Comparison of ENCODE assay signal across 9 cellular contexts in genomic region chr18:394997-395383, GRCh38.
DNase-seq lines count a peak whose midpoint lies in the region; ATAC-seq and TF ChIP-seq lines count a peak whose summit lies in the region.
"Had no signal": no experiment of that assay in that cellular context is flagged by ENCODE, and none has a peak within 500 bp of the region (broad histone marks: within the 10 kb centered on the region; RNA-seq: fewer than 3 reads in every experiment).

No MANE protein-coding gene starts in this region.

- H3K36me3 Mint-ChIP-seq in activated CD8-positive, alpha-beta memory T cell treated with anti-CD3 and anti-CD28 coated beads, Interleukin-2, amount 10 ng/mL, durations not matched to agents 7 days and 5 days: no peaks in the 10 kb centered on the region
- H3K36me3 Mint-ChIP-seq in immature natural killer cell: no peaks in the 10 kb centered on the region

- no peaks in the 10 kb centered on the region for H3K9me3 Mint-ChIP-seq in activated CD8-positive, alpha-beta memory T cell treated with anti-CD3 and anti-CD28 coated beads, Interleukin-2, amount 10 ng/mL, durations not matched to agents 7 days and 5 days (ENCODE audit: low read depth)
- peaks cover 0 to 2% (median 0%) of the 10 kb centered on the region in 6 donors for H3K9me3 Mint-ChIP-seq in immature natural killer cell

- H3K79me2 ChIP-seq in GM23248 (ENCODE audit: insufficient read depth) (no peaks in the 10 kb centered on the region), SK-N-SH (ENCODE audit: insufficient read depth) (no peaks in the 10 kb centered on the region), smooth muscle cell (ENCODE audit: low read depth) (no peaks in the 10 kb centered on the region)

- H2AFZ ChIP-seq in GM23248 (no peak overlapping the region), SK-N-SH (ENCODE audit: low read depth) (no peak overlapping the region; the same call in 1 of the 2 replicates), smooth muscle cell (ENCODE audit: low read depth) (no peak overlapping the region)

- H3K4me2 ChIP-seq in GM23248 (ENCODE audit: unreplicated experiment) (peak overlapping the region; percentile 70), SK-N-SH (peak overlapping the region; percentile 68), smooth muscle cell (peak overlapping the region; percentile 15)

- DNase-seq in GM23248: peak; percentile 98
- DNase-seq in SK-N-SH: no peak
- peak; percentile 38 for DNase-seq in left cardiac atrium
- no peak for DNase-seq in smooth muscle cell (lab: John Stamatoyannopoulos, UW; ENCODE audit: unreplicated experiment)
- DNase-seq in activated CD8-positive, alpha-beta memory T cell treated with anti-CD3 and anti-CD28 coated beads, Interleukin-2, amount 10 ng/mL, durations not matched to agents 7 days and 5 days: no peak
- no peak for DNase-seq in immature natural killer cell
- DNase-seq: NCI-H446 treated with DMSO at 0.1 percent for 48 hours had no signal

- CTCF ChIA-PET in SK-N-SH (lab: Yijun Ruan, JAX): interaction anchor here (0.8 to 1.2 kb wide), 2 partner anchors 22 to 34 kb away, joined by 3 read pairs; no protein-coding TSS in a partner anchor
- CTCF ChIA-PET in activated CD8-positive, alpha-beta memory T cell treated with anti-CD3 and anti-CD28 coated beads, Interleukin-2, amount 10 ng/mL, durations not matched to agents 7 days and 5 days (lab: Charles Lee): no interaction called here

- TF ChIP-seq RAD21 in SK-N-SH (IDR thresholded peaks at IDR 0.05; ENCODE audit: low read length): peak; percentile 8; the same call in 1 of the 2 replicates

- in situ Hi-C loops in GM23248 (cut with MboI): no loop called here

- 0 out of 4 replicates have a peak, but pooled peaks of 1 of the 2 experiments have one; percentile 12 for TF ChIP-seq EP300 in SK-N-SH (IDR thresholded peaks at IDR 0.05; ENCODE audit: borderline replicate concordance in 1 of 2, low read depth in 1 of 2, low read length in 1 of 2)

- H3K4me1 ChIP-seq in GM23248 (ENCODE audit: insufficient read depth) (peaks cover 46% of the 10 kb centered on the region), SK-N-SH (ENCODE audit: control insufficient read depth in 1 of 2, insufficient read depth in 2 of 2, low read depth in 1 of 2, low read length in 1 of 2) (peaks cover 21 to 60% of the 10 kb centered on the region in 2 experiments), smooth muscle cell (ENCODE audit: low read depth) (peaks cover 1% of the 10 kb centered on the region)

- no peak overlapping the region for H3K4me3 Mint-ChIP-seq in activated CD8-positive, alpha-beta memory T cell treated with anti-CD3 and anti-CD28 coated beads, Interleukin-2, amount 10 ng/mL, durations not matched to agents 7 days and 5 days
- H3K4me3 Mint-ChIP-seq in immature natural killer cell: no peak overlapping the region

- H4K20me1 ChIP-seq in GM23248 (ENCODE audit: insufficient read depth) (no peaks in the 10 kb centered on the region), SK-N-SH (ENCODE audit: insufficient read depth) (no peaks in the 10 kb centered on the region), smooth muscle cell (ENCODE audit: low read depth) (no peaks in the 10 kb centered on the region)

- H3K36me3 ChIP-seq in GM23248 (ENCODE audit: low read depth): no peaks in the 10 kb centered on the region
- no peaks in the 10 kb centered on the region for H3K36me3 ChIP-seq in SK-N-SH (replicated peaks in 1 of 2; ENCODE audit: control insufficient read depth in 1 of 2, insufficient read depth in 2 of 2, low read length in 1 of 2)
- no peaks in the 10 kb centered on the region for H3K36me3 ChIP-seq in smooth muscle cell (ENCODE audit: low read depth)

- H3K27me3 ChIP-seq in GM23248 (replicated peaks; ENCODE audit: insufficient read depth) (no peaks in the 10 kb centered on the region), SK-N-SH (ENCODE audit: insufficient read depth) (no peaks in the 10 kb centered on the region), smooth muscle cell (ENCODE audit: low read depth) (no peaks in the 10 kb centered on the region)

- H3K9me3 ChIP-seq in GM23248 (ENCODE audit: low read depth) (no peaks in the 10 kb centered on the region), SK-N-SH (no peaks in the 10 kb centered on the region), smooth muscle cell (replicated peaks; ENCODE audit: low read depth) (no peaks in the 10 kb centered on the region)

- H3K9me2 ChIP-seq in GM23248 (ENCODE audit: insufficient read depth): no peaks in the 10 kb centered on the region; the same call in 1 of the 2 replicates
- H3K9me2 ChIP-seq in SK-N-SH: no peaks in the 10 kb centered on the region

- peaks cover 54% of the 10 kb centered on the region for H3F3A ChIP-seq in GM23248 (ENCODE audit: insufficient read depth)
- H3F3A ChIP-seq in SK-N-SH (replicated peaks; ENCODE audit: insufficient read depth): peaks cover 25% of the 10 kb centered on the region
- no peaks in the 10 kb centered on the region for H3F3A ChIP-seq in smooth muscle cell (ENCODE audit: low read depth)

- H3K4me3 ChIP-seq in GM23248 (peak overlapping the region; percentile 51), SK-N-SH (ENCODE audit: low read depth in 2 of 2, low read length in 1 of 2) (no peak overlapping the region), smooth muscle cell (no peak overlapping the region)

- WGBS in GM23248 (ENCODE audit: low coverage in 1 of 2, low lambda C conversion rate in 2 of 2, missing lambda C conversion rate in 2 of 2), 2 experiments: 5 to 6% methylated on average over 1 of the region's 1 CpG
- WGBS in SK-N-SH (ENCODE audit: low lambda C conversion rate): 20% methylated on average over 1 of the region's 1 CpG
- 43% methylated on average over 1 of the region's 1 CpG for WGBS in smooth muscle cell (ENCODE audit: low lambda C conversion rate)

- no peak for TF ChIP-seq CTCF in SK-N-SH (IDR thresholded peaks at IDR 0.05)
- no peak for TF ChIP-seq CTCF in smooth muscle cell (IDR thresholded peaks at IDR 0.05; ENCODE audit: borderline replicate concordance, insufficient read depth, poor library complexity, severe bottlenecking)

- H3K27ac Mint-ChIP-seq in activated CD8-positive, alpha-beta memory T cell treated with anti-CD3 and anti-CD28 coated beads, Interleukin-2, amount 10 ng/mL, durations not matched to agents 7 days and 5 days: no peak overlapping the region
- no peak overlapping the region for H3K27ac Mint-ChIP-seq in immature natural killer cell

- peak overlapping the region; percentile 100 for H3K27ac ChIP-seq in GM23248
- peak overlapping the region; percentile 90 to 95 for H3K27ac ChIP-seq in SK-N-SH (ENCODE audit: low read depth in 2 of 2, low read length in 1 of 2)
- no peak overlapping the region for H3K27ac ChIP-seq in smooth muscle cell (ENCODE audit: low read depth)

- H3K9ac ChIP-seq in GM23248: peak overlapping the region; percentile 88
- H3K9ac ChIP-seq in SK-N-SH: peak overlapping the region; percentile 65; the same call in 1 of the 2 replicates
- H3K9ac ChIP-seq in smooth muscle cell (ENCODE audit: low read depth): no peak overlapping the region

- POLR2A ChIA-PET in SK-N-SH (lab: Yijun Ruan, JAX): no interaction called here

- H3K27me3 Mint-ChIP-seq in activated CD8-positive, alpha-beta memory T cell treated with anti-CD3 and anti-CD28 coated beads, Interleukin-2, amount 10 ng/mL, durations not matched to agents 7 days and 5 days: peaks cover 39% of the 10 kb centered on the region
- H3K27me3 Mint-ChIP-seq in immature natural killer cell (ENCODE audit: low read depth in 3 of 3): peaks cover 3 to 16% (median 7%) of the 10 kb centered on the region in 3 donors

- ATAC-seq in left cardiac atrium: peak; percentile 72 to 87
- no peak for ATAC-seq in activated CD8-positive, alpha-beta memory T cell treated with anti-CD3 and anti-CD28 coated beads, Interleukin-2, amount 10 ng/mL, durations not matched to agents 7 days and 5 days
- no peak for ATAC-seq in GM18511 (IDR thresholded peaks at IDR 0.05; ENCODE audit: unreplicated experiment)
- ATAC-seq in GM21717 (IDR thresholded peaks at IDR 0.05; ENCODE audit: unreplicated experiment): no peak

- H3K4me1 Mint-ChIP-seq in activated CD8-positive, alpha-beta memory T cell treated with anti-CD3 and anti-CD28 coated beads, Interleukin-2, amount 10 ng/mL, durations not matched to agents 7 days and 5 days: no peaks in the 10 kb centered on the region
- no peaks in the 10 kb centered on the region for H3K4me1 Mint-ChIP-seq in immature natural killer cell

- intact Hi-C loops in left cardiac atrium (cut with DNase I): no loop called here

TF ChIP-seq in SK-N-SH, 30 proteins besides CTCF, POLR2A, EP300 and RAD21:
- peak; percentile 47 for TF ChIP-seq RCOR1 (IDR thresholded peaks at IDR 0.05; ENCODE audit: low read length)
- TF ChIP-seq PBX3 (IDR thresholded peaks at IDR 0.05): peak; percentile 62
- no peak for TF ChIP-seq FOSL2 (IDR thresholded peaks at IDR 0.05; ENCODE audit: borderline replicate concordance, low read depth)
- peak; percentile 64 for TF ChIP-seq TCF12 (IDR thresholded peaks at IDR 0.05)
- TF ChIP-seq YY1 (IDR thresholded peaks at IDR 0.05; ENCODE audit: low read depth): no peak
- TF ChIP-seq MAX (IDR thresholded peaks at IDR 0.05; ENCODE audit: low read depth): peak; percentile 75
- no peak for TF ChIP-seq JUND (IDR thresholded peaks at IDR 0.05)
- TF ChIP-seq RFX5 (IDR thresholded peaks at IDR 0.05; ENCODE audit: low read length): no peak
- 0 out of 2 replicates have a peak, but pooled peaks have one; percentile 37 for TF ChIP-seq SIN3A (IDR thresholded peaks at IDR 0.05; ENCODE audit: borderline replicate concordance, low read depth, low read length)

Comparison
In these comparisons a context has a peak if more than half of its experiments do, and no peak if none do; other contexts are left out.
1. DNase-seq: peak in GM23248 (single experiment) and left cardiac atrium (single experiment); none in SK-N-SH (single experiment), smooth muscle cell (single experiment), activated CD8-positive, alpha-beta memory T cell treated with anti-CD3 and anti-CD28 coated beads, Interleukin-2, amount 10 ng/mL, durations not matched to agents 7 days and 5 days (single experiment) and immature natural killer cell (0 of 3).
2. H3K4me2 ChIP-seq: peak in every context shown above with its lines; median percentile 70 in GM23248; 68 in SK-N-SH; 15 in smooth muscle cell.
3. ATAC-seq: peak in left cardiac atrium (2 of 2); none in activated CD8-positive, alpha-beta memory T cell treated with anti-CD3 and anti-CD28 coated beads, Interleukin-2, amount 10 ng/mL, durations not matched to agents 7 days and 5 days (single experiment), GM18511 (single experiment) and GM21717 (single experiment).